Comparison of ENCODE assay signal across 8 cellular contexts in genomic region chr20:59042796-59043621, GRCh38. TPM values are rescaled to one million over a fixed set of nuclear protein-coding genes. Genes with fewer than 3 reads are reported as not detected.
DNase-seq lines count a peak whose midpoint lies in the region; ATAC-seq and TF ChIP-seq lines count a peak whose summit lies in the region.

No MANE protein-coding gene starts in this region.

- H3K27ac ChIP-seq in OCI-LY3 (ENCODE audit: low read length): peak overlapping the region; percentile 53

- peak; percentile 97 for DNase-seq in DMS 273 (lab: John Stamatoyannopoulos, UW; ENCODE audit: unreplicated experiment)
- DNase-seq in HuH-7 (ENCODE audit: low spot score): peak; percentile 90
- peak; percentile 90 for DNase-seq in activated T-cell treated with anti-CD3 and anti-CD28 coated beads for 4 hours
- DNase-seq in epithelial cell of proximal tubule (ENCODE audit: low read depth): no peak
- peak; percentile 79 to 86 for DNase-seq in stimulated activated CD8-positive, alpha-beta memory T cell treated with anti-CD3 and anti-CD28 coated beads, Interleukin-4, amount 100 ng/mL, for 4 hours (ENCODE audit: low read depth in 2 of 2, low spot score in 1 of 2)

- H3K79me2 ChIP-seq in OCI-LY3 (ENCODE audit: low read length): peaks cover 49% of the 10 kb centered on the region

- H2AFZ ChIP-seq in OCI-LY3 (ENCODE audit: low read depth, low read length): peak overlapping the region; percentile 90

- peak overlapping the region; percentile 83 for H3K4me2 ChIP-seq in OCI-LY3 (ENCODE audit: low read length)

- no peaks in the 10 kb centered on the region for H3K9me3 ChIP-seq in OCI-LY3 (ENCODE audit: insufficient read depth, low read length)
- H3K9me3 ChIP-seq in mucosa of stomach (ENCODE audit: control insufficient read depth, low read length): no peaks in the 10 kb centered on the region

- peak overlapping the region; percentile 83 for H3K4me3 ChIP-seq in OCI-LY3 (ENCODE audit: low read length)
- peak overlapping the region; percentile 78 for H3K4me3 ChIP-seq in epithelial cell of proximal tubule (ENCODE audit: low read depth, low read length)
- H3K4me3 ChIP-seq in mucosa of stomach (ENCODE audit: low read length): peak overlapping the region; percentile 46

- peaks cover 26% of the 10 kb centered on the region for H3K36me3 ChIP-seq in OCI-LY3 (replicated peaks; ENCODE audit: low read depth, low read length)
- no peaks in the 10 kb centered on the region for H3K36me3 ChIP-seq in mucosa of stomach (ENCODE audit: control insufficient read depth, insufficient read depth, low read length)

- peak; percentile 86 for ATAC-seq in GM21526 (IDR thresholded peaks at IDR 0.05; ENCODE audit: low FRiP score, unreplicated experiment)

- H3K9ac ChIP-seq in OCI-LY3 (ENCODE audit: low read length) (peak overlapping the region; percentile 91), mucosa of stomach (ENCODE audit: low read length) (peak overlapping the region; percentile 87)

- no peak for TF ChIP-seq CTCF in OCI-LY3 (IDR thresholded peaks at IDR 0.05; ENCODE audit: low read depth, low read length)
- TF ChIP-seq CTCF in epithelial cell of proximal tubule (conservative IDR thresholded peaks at IDR 0.05; ENCODE audit: low read depth, low read length): no peak

- H3K4me1 ChIP-seq in OCI-LY3 (ENCODE audit: low read length): peaks cover 35% of the 10 kb centered on the region
- peaks cover 33% of the 10 kb centered on the region for H3K4me1 ChIP-seq in mucosa of stomach (ENCODE audit: control insufficient read depth, insufficient read depth, low read length)

- H3K27me3 ChIP-seq in OCI-LY3 (ENCODE audit: low read depth, low read length): no peaks in the 10 kb centered on the region
- no peaks in the 10 kb centered on the region for H3K27me3 ChIP-seq in mucosa of stomach (ENCODE audit: control insufficient read depth, insufficient read depth, low read length)

- H4K20me1 ChIP-seq in OCI-LY3 (ENCODE audit: insufficient read depth, low read length): peaks cover 31% of the 10 kb centered on the region

RNA-seq across cellular contexts. Expression of gene PRELID3B, which starts 0.4 kb away (rescaled TPM):
- 75.7 and 76.3 TPM in 2 replicates for total RNA-seq in epithelial cell of proximal tubule

RNA-seq across cellular contexts. Expression of gene ATP5F1E, which starts 10.9 kb away (rescaled TPM):
- total RNA-seq in epithelial cell of proximal tubule: 31.9 and 46.4 TPM in 2 replicates

RNA-seq across cellular contexts. Expression of gene TUBB1, which starts 23.8 kb away (rescaled TPM):
- total RNA-seq in epithelial cell of proximal tubule: not detected in 2 replicates

RNA-seq across cellular contexts. Expression of gene CTSZ, which starts 36.0 kb away (rescaled TPM):
- total RNA-seq in epithelial cell of proximal tubule: 98.1 and 109 TPM in 2 replicates
